1 cellular context compared by ENCODE assay signal in the genomic region with DNA sequence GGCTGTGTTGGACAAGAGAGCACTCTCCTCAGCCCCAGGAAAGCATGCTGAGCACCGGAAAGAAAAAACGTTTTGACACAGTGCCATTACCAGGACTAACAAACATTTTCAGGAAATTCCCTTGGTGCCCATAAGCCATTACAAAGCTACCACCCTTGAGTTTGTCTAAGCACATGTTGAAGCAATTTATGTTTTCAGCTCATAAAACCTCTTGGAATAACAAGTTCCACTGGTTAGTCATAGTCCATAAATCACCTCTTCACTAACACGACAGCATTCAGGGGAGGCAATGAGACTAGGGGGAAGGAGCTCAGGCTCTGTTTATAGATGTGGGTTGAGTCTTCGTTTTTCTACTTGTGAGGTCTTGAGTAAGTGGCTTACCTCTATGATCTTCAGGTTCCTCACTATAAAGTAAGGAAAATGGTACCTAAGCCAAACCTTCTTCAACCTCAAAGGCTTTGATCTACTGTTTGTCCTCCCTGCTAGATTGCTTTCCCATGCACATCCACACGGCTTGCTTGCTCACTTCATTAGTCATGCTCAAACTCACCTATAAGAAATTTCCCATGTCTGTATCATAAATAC.
TF ChIP-seq lines count a peak whose summit lies in the region.

No MANE protein-coding gene starts in this region.

TF ChIP-seq in HEK293, 187 proteins besides CTCF, POLR2A, EP300 and RAD21 (continued from another document and continues in another):
- TF ChIP-seq, protein P1, sequence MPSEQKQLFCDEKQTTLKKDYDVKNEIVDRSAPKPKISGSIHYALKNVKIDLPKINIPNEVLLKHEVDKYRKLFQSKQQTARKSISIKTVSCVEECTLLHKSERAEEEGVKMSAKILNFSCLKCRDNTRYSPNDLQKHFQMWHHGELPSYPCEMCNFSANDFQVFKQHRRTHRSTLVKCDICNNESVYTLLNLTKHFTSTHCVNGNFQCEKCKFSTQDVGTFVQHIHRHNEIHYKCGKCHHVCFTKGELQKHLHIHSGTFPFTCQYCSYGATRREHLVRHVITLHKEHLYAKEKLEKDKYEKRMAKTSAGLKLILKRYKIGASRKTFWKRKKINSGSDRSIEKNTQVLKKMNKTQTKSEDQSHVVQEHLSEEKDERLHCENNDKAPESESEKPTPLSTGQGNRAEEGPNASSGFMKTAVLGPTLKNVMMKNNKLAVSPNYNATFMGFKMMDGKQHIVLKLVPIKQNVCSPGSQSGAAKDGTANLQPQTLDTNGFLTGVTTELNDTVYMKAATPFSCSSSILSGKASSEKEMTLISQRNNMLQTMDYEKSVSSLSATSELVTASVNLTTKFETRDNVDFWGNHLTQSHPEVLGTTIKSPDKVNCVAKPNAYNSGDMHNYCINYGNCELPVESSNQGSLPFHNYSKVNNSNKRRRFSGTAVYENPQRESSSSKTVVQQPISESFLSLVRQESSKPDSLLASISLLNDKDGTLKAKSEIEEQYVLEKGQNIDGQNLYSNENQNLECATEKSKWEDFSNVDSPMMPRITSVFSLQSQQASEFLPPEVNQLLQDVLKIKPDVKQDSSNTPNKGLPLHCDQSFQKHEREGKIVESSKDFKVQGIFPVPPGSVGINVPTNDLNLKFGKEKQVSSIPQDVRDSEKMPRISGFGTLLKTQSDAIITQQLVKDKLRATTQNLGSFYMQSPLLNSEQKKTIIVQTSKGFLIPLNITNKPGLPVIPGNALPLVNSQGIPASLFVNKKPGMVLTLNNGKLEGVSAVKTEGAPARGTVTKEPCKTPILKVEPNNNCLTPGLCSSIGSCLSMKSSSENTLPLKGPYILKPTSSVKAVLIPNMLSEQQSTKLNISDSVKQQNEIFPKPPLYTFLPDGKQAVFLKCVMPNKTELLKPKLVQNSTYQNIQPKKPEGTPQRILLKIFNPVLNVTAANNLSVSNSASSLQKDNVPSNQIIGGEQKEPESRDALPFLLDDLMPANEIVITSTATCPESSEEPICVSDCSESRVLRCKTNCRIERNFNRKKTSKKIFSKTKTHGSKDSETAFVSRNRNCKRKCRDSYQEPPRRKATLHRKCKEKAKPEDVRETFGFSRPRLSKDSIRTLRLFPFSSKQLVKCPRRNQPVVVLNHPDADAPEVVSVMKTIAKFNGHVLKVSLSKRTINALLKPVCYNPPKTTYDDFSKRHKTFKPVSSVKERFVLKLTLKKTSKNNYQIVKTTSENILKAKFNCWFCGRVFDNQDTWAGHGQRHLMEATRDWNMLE (tag by site-specific recombination; conservative IDR thresholded peaks at IDR 0.05; ENCODE audit: low read depth) = peak; percentile 70
- TF ChIP-seq SCRT1 (tag by site-specific recombination; IDR thresholded peaks at IDR 0.05; ENCODE audit: borderline replicate concordance) (peak; percentile 99), KLF10 (tag by site-specific recombination; IDR thresholded peaks at IDR 0.05) (peak; percentile 90), ZNF791 (tag by site-specific recombination; IDR thresholded peaks at IDR 0.05) (no peak), ZNF785 (tag by site-specific recombination; IDR thresholded peaks at IDR 0.05) (0 out of 2 replicates have a peak, but pooled peaks have one; percentile 44), BCL11A (tag by site-specific recombination; IDR thresholded peaks at IDR 0.05; ENCODE audit: low read depth) (peak; percentile 99), GLIS2 (tag by site-specific recombination; IDR thresholded peaks at IDR 0.05) (peak; percentile 72), ZNF629 (tag by site-specific recombination; IDR thresholded peaks at IDR 0.05) (peak; percentile 98), SP3 (tag by site-specific recombination; IDR thresholded peaks at IDR 0.05) (peak; percentile 67), GLI4 (tag by site-specific recombination; IDR thresholded peaks at IDR 0.05) (peak; percentile 78; the same call in 1 of the 2 replicates), ZNF221 (tag by site-specific recombination; IDR thresholded peaks at IDR 0.05; ENCODE audit: borderline replicate concordance) (peak; percentile 93; the same call in 1 of the 2 replicates), ZNF266 (tag by site-specific recombination; IDR thresholded peaks at IDR 0.05; ENCODE audit: low read depth) (no peak), ZNF560 (tag by site-specific recombination; IDR thresholded peaks at IDR 0.05; ENCODE audit: borderline replicate concordance) (no peak), ZNF239 (tag by site-specific recombination; IDR thresholded peaks at IDR 0.05) (no peak), ZNF37A (tag by site-specific recombination; IDR thresholded peaks at IDR 0.05) (peak; percentile 52; the same call in 1 of the 2 replicates), ZNF223 (tag by site-specific recombination; IDR thresholded peaks at IDR 0.05) (no peak), ZNF510 (tag by site-specific recombination; IDR thresholded peaks at IDR 0.05; ENCODE audit: insufficient replicate concordance) (peak; percentile 77), ZNF624 (tag by site-specific recombination; IDR thresholded peaks at IDR 0.05) (no peak; the same call in 1 of the 2 replicates), ZEB2 (tag by site-specific recombination; IDR thresholded peaks at IDR 0.05) (peak; percentile 99), KLF9 (tag by site-specific recombination; IDR thresholded peaks at IDR 0.05; ENCODE audit: low read depth) (peak; percentile 61; the same call in 1 of the 2 replicates), ZNF175 (tag by site-specific recombination; IDR thresholded peaks at IDR 0.05) (no peak), SALL2 (tag by site-specific recombination; IDR thresholded peaks at IDR 0.05; ENCODE audit: borderline replicate concordance) (no peak), OVOL3 (tag by site-specific recombination; IDR thresholded peaks at IDR 0.05) (peak; percentile 99), ZNF677 (tag by site-specific recombination; IDR thresholded peaks at IDR 0.05) (no peak), ZNF138 (tag by site-specific recombination; IDR thresholded peaks at IDR 0.05; ENCODE audit: borderline replicate concordance) (no peak), ZNF404 (tag by site-specific recombination; IDR thresholded peaks at IDR 0.05) (no peak), ZSCAN30 (tag by site-specific recombination; IDR thresholded peaks at IDR 0.05) (peak; percentile 93), ZNF600 (tag by site-specific recombination; IDR thresholded peaks at IDR 0.05) (peak; percentile 99), ZNF350 (tag by site-specific recombination; IDR thresholded peaks at IDR 0.05) (no peak), ZNF654 (tag by site-specific recombination; IDR thresholded peaks at IDR 0.05; ENCODE audit: low read depth) (peak; percentile 27; the same call in 1 of the 2 replicates), ZBTB20 (tag by site-specific recombination; IDR thresholded peaks at IDR 0.05) (0 out of 2 replicates have a peak, but pooled peaks have one; percentile 45), ZNF391 (tag by site-specific recombination; IDR thresholded peaks at IDR 0.05; ENCODE audit: borderline replicate concordance, low read depth) (peak; percentile 99), GLI2 (tag by site-specific recombination; IDR thresholded peaks at IDR 0.05; ENCODE audit: borderline replicate concordance, low read depth) (peak; percentile 100), ZNF302 (tag by site-specific recombination; IDR thresholded peaks at IDR 0.05; ENCODE audit: low read depth) (no peak)
- TF ChIP-seq, protein P2, sequence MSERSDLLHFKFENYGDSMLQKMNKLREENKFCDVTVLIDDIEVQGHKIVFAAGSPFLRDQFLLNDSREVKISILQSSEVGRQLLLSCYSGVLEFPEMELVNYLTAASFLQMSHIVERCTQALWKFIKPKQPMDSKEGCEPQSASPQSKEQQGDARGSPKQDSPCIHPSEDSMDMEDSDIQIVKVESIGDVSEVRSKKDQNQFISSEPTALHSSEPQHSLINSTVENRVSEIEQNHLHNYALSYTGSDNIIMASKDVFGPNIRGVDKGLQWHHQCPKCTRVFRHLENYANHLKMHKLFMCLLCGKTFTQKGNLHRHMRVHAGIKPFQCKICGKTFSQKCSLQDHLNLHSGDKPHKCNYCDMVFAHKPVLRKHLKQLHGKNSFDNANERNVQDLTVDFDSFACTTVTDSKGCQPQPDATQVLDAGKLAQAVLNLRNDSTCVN (tag by site-specific recombination; optimal IDR thresholded peaks at IDR 0.05) = no peak
- TF ChIP-seq, protein P3, sequence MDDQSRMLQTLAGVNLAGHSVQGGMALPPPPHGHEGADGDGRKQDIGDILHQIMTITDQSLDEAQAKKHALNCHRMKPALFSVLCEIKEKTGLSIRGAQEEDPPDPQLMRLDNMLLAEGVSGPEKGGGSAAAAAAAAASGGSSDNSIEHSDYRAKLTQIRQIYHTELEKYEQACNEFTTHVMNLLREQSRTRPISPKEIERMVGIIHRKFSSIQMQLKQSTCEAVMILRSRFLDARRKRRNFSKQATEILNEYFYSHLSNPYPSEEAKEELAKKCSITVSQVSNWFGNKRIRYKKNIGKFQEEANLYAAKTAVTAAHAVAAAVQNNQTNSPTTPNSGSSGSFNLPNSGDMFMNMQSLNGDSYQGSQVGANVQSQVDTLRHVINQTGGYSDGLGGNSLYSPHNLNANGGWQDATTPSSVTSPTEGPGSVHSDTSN (CRISPR knock-in tag; IDR thresholded peaks at IDR 0.05) = 0 out of 2 replicates have a peak, but pooled peaks have one; percentile 79
- TF ChIP-seq, protein P4, sequence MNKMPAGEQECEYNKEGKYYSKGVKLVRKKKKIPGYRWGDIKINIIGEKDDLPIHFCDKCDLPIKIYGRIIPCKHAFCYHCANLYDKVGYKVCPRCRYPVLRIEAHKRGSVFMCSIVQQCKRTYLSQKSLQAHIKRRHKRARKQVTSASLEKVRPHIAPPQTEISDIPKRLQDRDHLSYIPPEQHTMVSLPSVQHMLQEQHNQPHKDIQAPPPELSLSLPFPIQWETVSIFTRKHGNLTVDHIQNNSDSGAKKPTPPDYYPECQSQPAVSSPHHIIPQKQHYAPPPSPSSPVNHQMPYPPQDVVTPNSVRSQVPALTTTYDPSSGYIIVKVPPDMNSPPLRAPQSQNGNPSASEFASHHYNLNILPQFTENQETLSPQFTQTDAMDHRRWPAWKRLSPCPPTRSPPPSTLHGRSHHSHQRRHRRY (tag by site-specific recombination; IDR thresholded peaks at IDR 0.05) = peak; percentile 96
- TF ChIP-seq, protein P5, sequence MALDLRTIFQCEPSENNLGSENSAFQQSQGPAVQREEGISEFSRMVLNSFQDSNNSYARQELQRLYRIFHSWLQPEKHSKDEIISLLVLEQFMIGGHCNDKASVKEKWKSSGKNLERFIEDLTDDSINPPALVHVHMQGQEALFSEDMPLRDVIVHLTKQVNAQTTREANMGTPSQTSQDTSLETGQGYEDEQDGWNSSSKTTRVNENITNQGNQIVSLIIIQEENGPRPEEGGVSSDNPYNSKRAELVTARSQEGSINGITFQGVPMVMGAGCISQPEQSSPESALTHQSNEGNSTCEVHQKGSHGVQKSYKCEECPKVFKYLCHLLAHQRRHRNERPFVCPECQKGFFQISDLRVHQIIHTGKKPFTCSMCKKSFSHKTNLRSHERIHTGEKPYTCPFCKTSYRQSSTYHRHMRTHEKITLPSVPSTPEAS (tag by site-specific recombination; IDR thresholded peaks at IDR 0.05) = peak; percentile 73
- TF ChIP-seq, protein P6, sequence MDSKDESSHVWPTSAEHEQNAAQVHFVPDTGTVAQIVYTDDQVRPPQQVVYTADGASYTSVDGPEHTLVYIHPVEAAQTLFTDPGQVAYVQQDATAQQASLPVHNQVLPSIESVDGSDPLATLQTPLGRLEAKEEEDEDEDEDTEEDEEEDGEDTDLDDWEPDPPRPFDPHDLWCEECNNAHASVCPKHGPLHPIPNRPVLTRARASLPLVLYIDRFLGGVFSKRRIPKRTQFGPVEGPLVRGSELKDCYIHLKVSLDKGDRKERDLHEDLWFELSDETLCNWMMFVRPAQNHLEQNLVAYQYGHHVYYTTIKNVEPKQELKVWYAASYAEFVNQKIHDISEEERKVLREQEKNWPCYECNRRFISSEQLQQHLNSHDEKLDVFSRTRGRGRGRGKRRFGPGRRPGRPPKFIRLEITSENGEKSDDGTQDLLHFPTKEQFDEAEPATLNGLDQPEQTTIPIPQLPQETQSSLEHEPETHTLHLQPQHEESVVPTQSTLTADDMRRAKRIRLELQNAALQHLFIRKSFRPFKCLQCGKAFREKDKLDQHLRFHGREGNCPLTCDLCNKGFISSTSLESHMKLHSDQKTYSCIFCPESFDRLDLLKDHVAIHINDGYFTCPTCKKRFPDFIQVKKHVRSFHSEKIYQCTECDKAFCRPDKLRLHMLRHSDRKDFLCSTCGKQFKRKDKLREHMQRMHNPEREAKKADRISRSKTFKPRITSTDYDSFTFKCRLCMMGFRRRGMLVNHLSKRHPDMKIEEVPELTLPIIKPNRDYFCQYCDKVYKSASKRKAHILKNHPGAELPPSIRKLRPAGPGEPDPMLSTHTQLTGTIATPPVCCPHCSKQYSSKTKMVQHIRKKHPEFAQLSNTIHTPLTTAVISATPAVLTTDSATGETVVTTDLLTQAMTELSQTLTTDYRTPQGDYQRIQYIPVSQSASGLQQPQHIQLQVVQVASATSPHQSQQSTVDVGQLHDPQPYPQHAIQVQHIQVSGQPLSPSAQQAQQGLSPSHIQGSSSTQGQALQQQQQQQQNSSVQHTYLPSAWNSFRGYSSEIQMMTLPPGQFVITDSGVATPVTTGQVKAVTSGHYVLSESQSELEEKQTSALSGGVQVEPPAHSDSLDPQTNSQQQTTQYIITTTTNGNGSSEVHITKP (tag by site-specific recombination; IDR thresholded peaks at IDR 0.05) = peak; percentile 96
- TF ChIP-seq, protein P7, sequence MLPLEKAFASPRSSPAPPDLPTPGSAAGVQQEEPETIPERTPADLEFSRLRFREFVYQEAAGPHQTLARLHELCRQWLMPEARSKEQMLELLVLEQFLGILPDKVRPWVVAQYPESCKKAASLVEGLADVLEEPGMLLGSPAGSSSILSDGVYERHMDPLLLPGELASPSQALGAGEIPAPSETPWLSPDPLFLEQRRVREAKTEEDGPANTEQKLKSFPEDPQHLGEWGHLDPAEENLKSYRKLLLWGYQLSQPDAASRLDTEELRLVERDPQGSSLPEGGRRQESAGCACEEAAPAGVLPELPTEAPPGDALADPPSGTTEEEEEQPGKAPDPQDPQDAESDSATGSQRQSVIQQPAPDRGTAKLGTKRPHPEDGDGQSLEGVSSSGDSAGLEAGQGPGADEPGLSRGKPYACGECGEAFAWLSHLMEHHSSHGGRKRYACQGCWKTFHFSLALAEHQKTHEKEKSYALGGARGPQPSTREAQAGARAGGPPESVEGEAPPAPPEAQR (tag by site-specific recombination; IDR thresholded peaks at IDR 0.05) = peak; percentile 96
- TF ChIP-seq, protein P8, sequence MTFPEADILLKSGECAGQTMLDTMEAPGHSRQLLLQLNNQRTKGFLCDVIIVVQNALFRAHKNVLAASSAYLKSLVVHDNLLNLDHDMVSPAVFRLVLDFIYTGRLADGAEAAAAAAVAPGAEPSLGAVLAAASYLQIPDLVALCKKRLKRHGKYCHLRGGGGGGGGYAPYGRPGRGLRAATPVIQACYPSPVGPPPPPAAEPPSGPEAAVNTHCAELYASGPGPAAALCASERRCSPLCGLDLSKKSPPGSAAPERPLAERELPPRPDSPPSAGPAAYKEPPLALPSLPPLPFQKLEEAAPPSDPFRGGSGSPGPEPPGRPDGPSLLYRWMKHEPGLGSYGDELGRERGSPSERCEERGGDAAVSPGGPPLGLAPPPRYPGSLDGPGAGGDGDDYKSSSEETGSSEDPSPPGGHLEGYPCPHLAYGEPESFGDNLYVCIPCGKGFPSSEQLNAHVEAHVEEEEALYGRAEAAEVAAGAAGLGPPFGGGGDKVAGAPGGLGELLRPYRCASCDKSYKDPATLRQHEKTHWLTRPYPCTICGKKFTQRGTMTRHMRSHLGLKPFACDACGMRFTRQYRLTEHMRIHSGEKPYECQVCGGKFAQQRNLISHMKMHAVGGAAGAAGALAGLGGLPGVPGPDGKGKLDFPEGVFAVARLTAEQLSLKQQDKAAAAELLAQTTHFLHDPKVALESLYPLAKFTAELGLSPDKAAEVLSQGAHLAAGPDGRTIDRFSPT (tag by site-specific recombination; IDR thresholded peaks at IDR 0.05) = peak; percentile 97
